Comparison of ENCODE assay signal across 9 cellular contexts in genomic region chr14:37592288-37593274, GRCh38. TPM values are rescaled to one million over a fixed set of nuclear protein-coding genes. Genes with fewer than 3 reads are reported as not detected.
DNase-seq lines count a peak whose midpoint lies in the region; ATAC-seq and TF ChIP-seq lines count a peak whose summit lies in the region.
"Had no signal": no experiment of that assay in that cellular context is flagged by ENCODE, and none has a peak within 500 bp of the region (broad histone marks: within the 10 kb centered on the region; RNA-seq: fewer than 3 reads in every experiment).

No MANE protein-coding gene starts in this region.

- TF ChIP-seq CTCF in LNCaP clone FGC (IDR thresholded peaks at IDR 0.05; ENCODE audit: control insufficient read depth, extremely low read depth, insufficient read depth) (no peak), neural progenitor cell (IDR thresholded peaks at IDR 0.05) (no peak), chondrocyte (IDR thresholded peaks at IDR 0.05) (no peak)

- no peak overlapping the region for H3K9ac ChIP-seq in neural progenitor cell

- H3K4me1 Mint-ChIP-seq in neural progenitor cell (peaks cover 48% of the 10 kb centered on the region), chondrocyte (ENCODE audit: low read depth) (peaks cover 26% of the 10 kb centered on the region)
- H3K4me1 Mint-ChIP-seq in activated T-helper 2 cell treated with anti-CD3 and anti-CD28 coated beads, Interferon-gamma antibody, Interleukin-2, Interleukin-4, amounts not matched to agents 10 μg/mL and 5 μg/mL and 100 μg/mL, durations not matched to agents 14 hours and 24 hours and 36 hours (ENCODE audit: low read depth) = peaks cover 5% of the 10 kb centered on the region

- H3K36me3 ChIP-seq in neural progenitor cell = no peaks in the 10 kb centered on the region

- H3K27ac Mint-ChIP-seq in neural progenitor cell = no peak overlapping the region
- no peak overlapping the region for H3K27ac Mint-ChIP-seq in chondrocyte (ENCODE audit: unreplicated experiment)
- no peak overlapping the region for H3K27ac Mint-ChIP-seq in activated T-helper 2 cell treated with anti-CD3 and anti-CD28 coated beads, Interferon-gamma antibody, Interleukin-2, Interleukin-4, amounts not matched to agents 10 μg/mL and 5 μg/mL and 100 μg/mL, durations not matched to agents 14 hours and 24 hours and 36 hours
- H3K27ac Mint-ChIP-seq: activated naive CD4-positive, alpha-beta T cell treated with anti-CD3 and anti-CD28 coated beads for 36 hours had no signal

- H3K4me3 ChIP-seq in LNCaP clone FGC (ENCODE audit: low read depth, low read length) = peak overlapping the region; percentile 69
- H3K4me3 ChIP-seq in neural progenitor cell = peak overlapping the region; percentile 30

- H3K9me3 ChIP-seq in neural progenitor cell (ENCODE audit: low read depth) = no peaks in the 10 kb centered on the region

- intact Hi-C loops in activated T-helper 2 cell treated with anti-CD3 and anti-CD28 coated beads, Interferon-gamma antibody, Interleukin-2, Interleukin-4, amounts not matched to agents 10 μg/mL and 5 μg/mL and 100 μg/mL, durations not matched to agents 14 hours and 24 hours and 36 hours (cut with micrococcal nuclease) = loop anchor here (5.0 kb wide), 3 partner anchors 620 to 1075 kb away; partner anchors contain the start of gene NKX2-8

- H3K36me3 Mint-ChIP-seq in neural progenitor cell = no peaks in the 10 kb centered on the region
- H3K36me3 Mint-ChIP-seq in chondrocyte (ENCODE audit: low read depth) = peaks cover 3% of the 10 kb centered on the region
- H3K36me3 Mint-ChIP-seq in activated T-helper 2 cell treated with anti-CD3 and anti-CD28 coated beads, Interferon-gamma antibody, Interleukin-2, Interleukin-4, amounts not matched to agents 10 μg/mL and 5 μg/mL and 100 μg/mL, durations not matched to agents 14 hours and 24 hours and 36 hours (ENCODE audit: low read depth) = peaks cover 3% of the 10 kb centered on the region

- H3K9me3 Mint-ChIP-seq in neural progenitor cell (no peaks in the 10 kb centered on the region), chondrocyte (ENCODE audit: low read depth) (no peaks in the 10 kb centered on the region)
- H3K9me3 Mint-ChIP-seq in activated T-helper 2 cell treated with anti-CD3 and anti-CD28 coated beads, Interferon-gamma antibody, Interleukin-2, Interleukin-4, amounts not matched to agents 10 μg/mL and 5 μg/mL and 100 μg/mL, durations not matched to agents 14 hours and 24 hours and 36 hours = peaks cover 6% of the 10 kb centered on the region

- peaks cover 100% of the 10 kb centered on the region for H3K27me3 ChIP-seq in neural progenitor cell

- peaks cover 70% of the 10 kb centered on the region for H3F3A ChIP-seq in neural progenitor cell (ENCODE audit: low read depth)

- DNase-seq in DMS79 (lab: John Stamatoyannopoulos, UW) (peak; percentile 53), LNCaP clone FGC (ENCODE audit: low read depth) (no peak), ecto neural progenitor cell (ENCODE audit: low spot score) (peak; percentile 60), neural progenitor cell (ENCODE audit: low spot score) (peak; percentile 42), chondrocyte (ENCODE audit: low spot score) (no peak)
- DNase-seq in activated T-helper 2 cell treated with anti-CD3 and anti-CD28 coated beads, Interferon-gamma antibody, Interleukin-2, Interleukin-4, amounts not matched to agents 10 μg/mL and 5 μg/mL and 100 μg/mL, durations not matched to agents 14 hours and 24 hours and 36 hours (ENCODE audit: low spot score) = no peak
- DNase-seq: activated naive CD4-positive, alpha-beta T cell treated with anti-CD3 and anti-CD28 coated beads for 36 hours had no signal

- H2AFZ ChIP-seq in neural progenitor cell (replicated peaks) = no peak overlapping the region

- H4K20me1 ChIP-seq in neural progenitor cell (ENCODE audit: low read depth) = peaks cover 88% of the 10 kb centered on the region

- H3K4me2 ChIP-seq in neural progenitor cell = peak overlapping the region; percentile 71

- peak overlapping the region; percentile 68 for H3K4me3 Mint-ChIP-seq in neural progenitor cell
- H3K4me3 Mint-ChIP-seq in chondrocyte (ENCODE audit: unreplicated experiment) = no peak overlapping the region
- H3K4me3 Mint-ChIP-seq in activated T-helper 2 cell treated with anti-CD3 and anti-CD28 coated beads, Interferon-gamma antibody, Interleukin-2, Interleukin-4, amounts not matched to agents 10 μg/mL and 5 μg/mL and 100 μg/mL, durations not matched to agents 14 hours and 24 hours and 36 hours (ENCODE audit: low read depth) = no peak overlapping the region
- H3K4me3 Mint-ChIP-seq: activated naive CD4-positive, alpha-beta T cell treated with anti-CD3 and anti-CD28 coated beads for 36 hours had no signal

- H3K4me1 ChIP-seq in neural progenitor cell = peaks cover 30% of the 10 kb centered on the region

- ATAC-seq in HG03095 (IDR thresholded peaks at IDR 0.05; ENCODE audit: unreplicated experiment) = no peak
- no peak for ATAC-seq in GM21423 (IDR thresholded peaks at IDR 0.05; ENCODE audit: unreplicated experiment)

- H3K79me2 ChIP-seq in neural progenitor cell (ENCODE audit: low read depth) = no peaks in the 10 kb centered on the region

- H3K27me3 Mint-ChIP-seq in neural progenitor cell (ENCODE audit: insufficient read depth, low read depth) (peaks cover 85% of the 10 kb centered on the region), chondrocyte (ENCODE audit: low read depth) (peaks cover 75% of the 10 kb centered on the region)
- H3K27me3 Mint-ChIP-seq in activated T-helper 2 cell treated with anti-CD3 and anti-CD28 coated beads, Interferon-gamma antibody, Interleukin-2, Interleukin-4, amounts not matched to agents 10 μg/mL and 5 μg/mL and 100 μg/mL, durations not matched to agents 14 hours and 24 hours and 36 hours (ENCODE audit: low read depth) = peaks cover 71% of the 10 kb centered on the region

- H3K27ac ChIP-seq in neural progenitor cell = no peak overlapping the region

RNA-seq across cellular contexts. Expression of gene FOXA1, which starts 2.5 kb away (rescaled TPM):
- total RNA-seq in neural progenitor cell (ENCODE audit: low replicate concordance) (0.06 and 0.99 TPM in 2 replicates), chondrocyte (not detected in 3 replicates)
- 0.11 TPM in 1 of 2 replicates, not detected in the other for total RNA-seq in activated T-helper 2 cell treated with anti-CD3 and anti-CD28 coated beads, Interferon-gamma antibody, Interleukin-2, Interleukin-4, amounts not matched to agents 10 μg/mL and 5 μg/mL and 100 μg/mL, durations not matched to agents 14 hours and 24 hours and 36 hours
- total RNA-seq: activated naive CD4-positive, alpha-beta T cell treated with anti-CD3 and anti-CD28 coated beads for 36 hours had no signal

RNA-seq across cellular contexts. Expression of gene TTC6, which starts 2.8 kb away (rescaled TPM):
- total RNA-seq in neural progenitor cell (ENCODE audit: low replicate concordance) (0.06 and 2.6 TPM in 2 replicates), chondrocyte (not detected in 3 replicates)
- total RNA-seq in activated T-helper 2 cell treated with anti-CD3 and anti-CD28 coated beads, Interferon-gamma antibody, Interleukin-2, Interleukin-4, amounts not matched to agents 10 μg/mL and 5 μg/mL and 100 μg/mL, durations not matched to agents 14 hours and 24 hours and 36 hours = not detected in 2 replicates
- total RNA-seq: activated naive CD4-positive, alpha-beta T cell treated with anti-CD3 and anti-CD28 coated beads for 36 hours had no signal

Comparison
In these comparisons a context has a peak if more than half of its experiments do, and no peak if none do; other contexts are left out.
1. DNase-seq: peak in DMS79 (single experiment), ecto neural progenitor cell (single experiment) and neural progenitor cell (single experiment); none in LNCaP clone FGC (single experiment), chondrocyte (single experiment) and activated T-helper 2 cell treated with anti-CD3 and anti-CD28 coated beads, Interferon-gamma antibody, Interleukin-2, Interleukin-4, amounts not matched to agents 10 μg/mL and 5 μg/mL and 100 μg/mL, durations not matched to agents 14 hours and 24 hours and 36 hours (single experiment).